In the genomic region with DNA sequence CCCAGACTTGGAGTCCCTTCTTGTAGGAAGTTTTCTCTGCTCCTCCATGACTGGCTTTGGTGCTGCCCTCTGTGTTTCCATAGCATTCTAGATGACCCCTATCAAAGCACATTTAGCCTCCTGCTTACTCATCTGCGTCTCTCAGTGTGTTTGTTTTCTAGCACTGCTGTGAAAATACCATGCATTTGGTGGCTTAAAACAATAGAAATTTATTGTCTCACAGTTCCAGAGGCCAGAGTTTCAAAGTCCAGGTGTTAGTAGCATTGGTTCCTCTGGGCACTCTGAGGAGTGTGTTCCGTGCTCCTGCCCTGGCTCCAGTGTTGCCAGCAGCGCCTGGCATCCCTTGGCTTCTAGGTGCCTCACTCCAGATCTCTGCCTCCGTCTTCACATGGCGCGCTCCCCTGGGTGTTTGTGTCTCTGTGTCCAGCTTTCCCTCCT, we compare ENCODE assay signal across 23 cellular contexts.
A peak's percentile ranks its signal among the peaks of the same experiment; 100 is the strongest.
DNase-seq lines count a peak whose midpoint lies in the region; ATAC-seq and TF ChIP-seq lines count a peak whose summit lies in the region.
"Had no signal": no experiment of that assay in that cellular context is flagged by ENCODE, and none has a peak within 500 bp of the region (broad histone marks: within the 10 kb centered on the region; RNA-seq: fewer than 3 reads in every experiment).

No MANE protein-coding gene starts in this region.

- H3K4me3 ChIP-seq in right cardiac atrium (ENCODE audit: low read length) (no peak overlapping the region), colonic mucosa (no peak overlapping the region), thoracic aorta (no peak overlapping the region), psoas muscle (no peak overlapping the region)
- H3K4me3 ChIP-seq: cardiac muscle cell, lower lobe of right lung, spleen, uterus had no signal

- H3K36me3 ChIP-seq in colonic mucosa, result no peaks in the 10 kb centered on the region
- H3K36me3 ChIP-seq in thoracic aorta, result no peaks in the 10 kb centered on the region
- no peaks in the 10 kb centered on the region for H3K36me3 ChIP-seq in psoas muscle (ENCODE audit: insufficient read depth in 1 of 2, low read depth in 1 of 2)
- H3K36me3 ChIP-seq: cardiac muscle cell, lower lobe of right lung, spleen, uterus had no signal

- H3K9me3 ChIP-seq in right cardiac atrium (ENCODE audit: control insufficient read depth, low read length) (no peaks in the 10 kb centered on the region), colonic mucosa (no peaks in the 10 kb centered on the region), thoracic aorta (no peaks in the 10 kb centered on the region), psoas muscle (no peaks in the 10 kb centered on the region)
- H3K9me3 ChIP-seq: lower lobe of right lung, spleen, uterus had no signal

- H3K9ac ChIP-seq in colonic mucosa (ENCODE audit: low read depth in 2 of 2, low read length in 2 of 2), result no peak overlapping the region
- H3K9ac ChIP-seq: KMS-11 had no signal

- ATAC-seq in right cardiac atrium, result no peak
- no peak for ATAC-seq in thoracic aorta (ENCODE audit: insufficient number of reproducible peaks, low FRiP score, low read depth)
- ATAC-seq in GM19324 (IDR thresholded peaks at IDR 0.05; ENCODE audit: low FRiP score, unreplicated experiment), result no peak
- no peak for ATAC-seq in psoas muscle
- ATAC-seq: activated T-cell treated with anti-CD3 and anti-CD28 coated beads, Interleukin-2, amount 50 U/mL, for 4 hours had no signal

- H3K27ac ChIP-seq in right cardiac atrium (ENCODE audit: low read length) (no peak overlapping the region), colonic mucosa (peak overlapping the region; percentile 67), thoracic aorta (peak overlapping the region; percentile 60 to 71), psoas muscle (no peak overlapping the region)
- H3K27ac ChIP-seq: KMS-11, lower lobe of right lung, spleen had no signal

- TF ChIP-seq CTCF in colonic mucosa (IDR thresholded peaks at IDR 0.05) (no peak), thoracic aorta (IDR thresholded peaks at IDR 0.05) (no peak), psoas muscle (IDR thresholded peaks at IDR 0.05) (no peak)

- DNase-seq in cardiac septum (ENCODE audit: low spot score) (peak; percentile 51), right cardiac atrium (no peak), colonic mucosa (peak; percentile 48), left kidney (ENCODE audit: low read depth, low spot score) (peak; percentile 59), thoracic aorta (ENCODE audit: low spot score) (no peak), NCI-H2227 treated with DMSO at 0.1 percent for 48 hours (lab: John Stamatoyannopoulos, UW) (no peak), psoas muscle (no peak)
- DNase-seq: activated CD4-positive, alpha-beta T cell treated with anti-CD3 and anti-CD28 coated beads for 1 hour; activated naive CD4-positive, alpha-beta T cell treated with Interleukin-2 at 50 U/mL for 16 hours; activated T-cell treated with anti-CD3 and anti-CD28 coated beads, Interleukin-2, amount 50 U/mL, for 4 hours; dermis blood vessel endothelial cell; DMS53; GDM1; lower lobe of right lung; NCI-H146; NCI-H510A; spleen; stimulated activated CD4-positive, alpha-beta T cell treated with anti-CD3 and anti-CD28 coated beads, Interleukin-2, amount 100 ng/mL, for 48 hours; T-helper 1 cell; uterus had no signal

- H3K27me3 ChIP-seq in right cardiac atrium (ENCODE audit: control insufficient read depth, insufficient read depth) (no peaks in the 10 kb centered on the region), colonic mucosa (no peaks in the 10 kb centered on the region), thoracic aorta (replicated peaks; ENCODE audit: insufficient read depth) (no peaks in the 10 kb centered on the region), psoas muscle (ENCODE audit: insufficient read depth in 3 of 3, low read length in 2 of 3) (no peaks in the 10 kb centered on the region)
- H3K27me3 ChIP-seq: cardiac muscle cell, spleen, uterus had no signal

- intact Hi-C loops in cardiac septum (cut with DNase I), result no loop called here
- intact Hi-C loops in right cardiac atrium (cut with DNase I), result no loop called here
- intact Hi-C loops in colonic mucosa (cut with DNase I), result no loop called here
- intact Hi-C loops in psoas muscle (cut with DNase I), result no loop called here

- H3K4me1 ChIP-seq in right cardiac atrium (ENCODE audit: control insufficient read depth, insufficient read depth, low read length) (peaks cover 20% of the 10 kb centered on the region), colonic mucosa (peaks cover 12% of the 10 kb centered on the region), thoracic aorta (ENCODE audit: control insufficient read depth in 1 of 2, low read depth in 2 of 2) (peaks cover 24 to 59% of the 10 kb centered on the region in 2 donors), psoas muscle (no peaks in the 10 kb centered on the region)
- H3K4me1 ChIP-seq: lower lobe of right lung had no signal

- 87% methylated on average over 6 of the region's 6 CpGs for WGBS in right cardiac atrium
- 86 to 89% (median 88%) methylated on average over 6 of the region's 6 CpGs for WGBS in psoas muscle, 3 donors

Comparison
In these comparisons a context has a peak if more than half of its experiments do, and no peak if none do; other contexts are left out.
1. DNase-seq: peak in cardiac septum (single experiment), colonic mucosa (single experiment) and left kidney (single experiment); none in right cardiac atrium (0 of 3), thoracic aorta (single experiment), NCI-H2227 treated with DMSO at 0.1 percent for 48 hours (single experiment) and psoas muscle (0 of 2).
2. H3K27ac ChIP-seq: peak in colonic mucosa (single experiment) and thoracic aorta (2 of 2); none in right cardiac atrium (single experiment) and psoas muscle (single experiment).